Comparison of ENCODE assay signal across 17 cellular contexts in genomic region chr11:2325719-2326118, GRCh38. TPM values are rescaled to one million over a fixed set of nuclear protein-coding genes. Genes with fewer than 3 reads are reported as not detected.
DNase-seq lines count a peak whose midpoint lies in the region; ATAC-seq, FAIRE-seq and TF ChIP-seq lines count a peak whose summit lies in the region.
"Had no signal": no experiment of that assay in that cellular context is flagged by ENCODE, and none has a peak within 500 bp of the region (broad histone marks: within the 10 kb centered on the region; RNA-seq: fewer than 3 reads in every experiment).

No MANE protein-coding gene starts in this region.

- H3K9me2 ChIP-seq in HCT116 (ENCODE audit: insufficient read depth): no peaks in the 10 kb centered on the region

- H4K20me1 ChIP-seq in HCT116 (ENCODE audit: insufficient read depth): no peaks in the 10 kb centered on the region

- no peak for TF ChIP-seq RAD21 in HCT116 (IDR thresholded peaks at IDR 0.05; ENCODE audit: low read depth)

- H3K36me3 Mint-ChIP-seq in activated T-helper 17 cell treated with anti-CD3 and anti-CD28 coated beads, Interleukin-2, amount 50 U/mL, for 72 hours (ENCODE audit: low read depth): no peaks in the 10 kb centered on the region
- H3K36me3 Mint-ChIP-seq: activated naive CD4-positive, alpha-beta T cell treated with anti-CD3 and anti-CD28 coated beads, Interleukin-2, amount 50 U/mL, for 24 hours; naive thymus-derived CD8-positive, alpha-beta T cell had no signal

- no peaks in the 10 kb centered on the region for H3K79me2 ChIP-seq in HCT116 (ENCODE audit: insufficient read depth, low read length)

- no peak overlapping the region for H3K4me2 ChIP-seq in HCT116 (ENCODE audit: low read length)

- no peak overlapping the region for H3K9ac ChIP-seq in HCT116 (ENCODE audit: low read length)

- peaks cover 25% of the 10 kb centered on the region for H3K27me3 Mint-ChIP-seq in activated T-helper 17 cell treated with anti-CD3 and anti-CD28 coated beads, Interleukin-2, amount 50 U/mL, for 72 hours

- H3K4me3 ChIP-seq in HCT116 (replicated peaks in 1 of 2; ENCODE audit: low read depth in 1 of 2, low read length in 2 of 2) (no peak overlapping the region), gastroesophageal sphincter (no peak overlapping the region), prostate gland (no peak overlapping the region)
- H3K4me3 ChIP-seq: coronary artery, HAP-1 had no signal

- TF ChIP-seq POLR2A in HCT116 (IDR thresholded peaks at IDR 0.05; ENCODE audit: borderline replicate concordance, extremely low read depth, insufficient read depth, insufficient read length) (no peak), gastroesophageal sphincter (IDR thresholded peaks at IDR 0.05) (no peak), prostate gland (IDR thresholded peaks at IDR 0.05) (no peak)

- H3K36me3 ChIP-seq in HCT116 (ENCODE audit: control insufficient read depth in 1 of 2, insufficient read depth in 2 of 2, low read length in 2 of 2) (no peaks in the 10 kb centered on the region), gastroesophageal sphincter (no peaks in the 10 kb centered on the region), prostate gland (no peaks in the 10 kb centered on the region)
- H3K36me3 ChIP-seq: HAP-1 had no signal

- WGBS in gastroesophageal sphincter (ENCODE audit: low coverage in 1 of 2), 2 donors: 40 to 90% methylated on average over 2 of the region's 2 CpGs
- 18% methylated on average over 2 of the region's 2 CpGs for WGBS in prostate gland

- H3K4me1 Mint-ChIP-seq in activated T-helper 17 cell treated with anti-CD3 and anti-CD28 coated beads, Interleukin-2, amount 50 U/mL, for 72 hours: no peaks in the 10 kb centered on the region
- H3K4me1 Mint-ChIP-seq: activated naive CD4-positive, alpha-beta T cell treated with anti-CD3 and anti-CD28 coated beads, Interleukin-2, amount 50 U/mL, for 24 hours had no signal

- H3K4me1 ChIP-seq in HCT116 (ENCODE audit: control insufficient read depth in 1 of 2, insufficient read depth in 2 of 2, low read length in 2 of 2) (peaks cover 0 to 6% of the 10 kb centered on the region in 2 experiments; a peak in 2 of 4 replicates), gastroesophageal sphincter (peaks cover 0 to 3% (median 0%) of the 10 kb centered on the region in 3 donors), prostate gland (replicated peaks) (no peaks in the 10 kb centered on the region)

- ATAC-seq in HCT116: 0 out of 2 replicates have a peak, but pooled peaks have one; percentile 47
- ATAC-seq in gastroesophageal sphincter: peak; percentile 46
- no peak for ATAC-seq in activated T-helper 17 cell treated with anti-CD3 and anti-CD28 coated beads, Interleukin-2, amount 50 U/mL, for 72 hours (replicated peaks)
- ATAC-seq in GM18511 (IDR thresholded peaks at IDR 0.05; ENCODE audit: unreplicated experiment): no peak
- ATAC-seq: naive thymus-derived CD8-positive, alpha-beta T cell had no signal

- H3K27me3 ChIP-seq in HCT116 (ENCODE audit: insufficient read depth, low read length) (0 out of 2 replicates have a peak, but pooled peaks cover 3% of the 10 kb centered on the region), gastroesophageal sphincter (no peaks in the 10 kb centered on the region), prostate gland (replicated peaks; ENCODE audit: insufficient read depth) (no peaks in the 10 kb centered on the region)

- H3K9me3 ChIP-seq in HCT116 (ENCODE audit: control insufficient read depth in 1 of 2, insufficient read depth in 1 of 2, low read depth in 1 of 2, low read length in 2 of 2) (no peaks in the 10 kb centered on the region; a peak in 1 of 4 replicates), gastroesophageal sphincter (no peaks in the 10 kb centered on the region), prostate gland (no peaks in the 10 kb centered on the region)

- FAIRE-seq in RCC 7860 (lab: Jason Lieb, UNC): no peak
- FAIRE-seq: G401.6, TTC549 had no signal

- RAD21 ChIA-PET in HCT116 (lab: Charles Lee; ENCODE audit: low non-redundant PET in 1 of 2, low total read pairs in 2 of 2, uncharacterized antibody in 2 of 2, unreplicated experiment in 2 of 2): no interaction called here

- no peak overlapping the region for H3K27ac Mint-ChIP-seq in activated T-helper 17 cell treated with anti-CD3 and anti-CD28 coated beads, Interleukin-2, amount 50 U/mL, for 72 hours
- H3K27ac Mint-ChIP-seq: activated naive CD4-positive, alpha-beta T cell treated with anti-CD3 and anti-CD28 coated beads, Interleukin-2, amount 50 U/mL, for 24 hours had no signal

- CTCF ChIA-PET in HCT116 (lab: Charles Lee): interaction anchor here (1.0 kb wide), 1 partner anchor 20 kb away, joined by 4 read pairs; no protein-coding TSS in a partner anchor

- TF ChIP-seq CTCF in HCT116 (IDR thresholded peaks at IDR 0.05 in 2 of 3, conservative IDR thresholded peaks at IDR 0.05 in 1 of 3; ENCODE audit: borderline replicate concordance in 1 of 3, insufficient read depth in 1 of 3, low read depth in 2 of 3, low read length in 2 of 3) (no peak), gastroesophageal sphincter (IDR thresholded peaks at IDR 0.05) (no peak), prostate gland (IDR thresholded peaks at IDR 0.05) (no peak)

- BruUV-seq in HCT116 (replicated peaks; lab: Mats Ljungman, UMichigan): no TSS peak

- H2AFZ ChIP-seq in HCT116 (ENCODE audit: low read depth, low read length, poor library complexity, severe bottlenecking): no peak overlapping the region

- POLR2A ChIA-PET in HCT116 (lab: Charles Lee): no interaction called here

- TF ChIP-seq EP300 in gastroesophageal sphincter (IDR thresholded peaks at IDR 0.05): no peak

- intact Hi-C loops in HCT116 (cut with micrococcal nuclease): no loop called here
- intact Hi-C loops in prostate gland (cut with DNase I): no loop called here

- DNase-seq in HCT116 (ENCODE audit: low read depth, low spot score) (no peak), astrocyte of the hippocampus (ENCODE audit: low read depth, low spot score) (peak; percentile 61), prostate gland (ENCODE audit: low spot score) (peak; percentile 89), occipital lobe (lab: John Stamatoyannopoulos, UW) (no peak), RCC 7860 (ENCODE audit: low spot score) (no peak)
- DNase-seq: activated CD8-positive, alpha-beta memory T cell treated with anti-CD3 and anti-CD28 coated beads for 24 hours; naive thymus-derived CD8-positive, alpha-beta T cell; NCI-H146; NCI-H510A treated with DMSO at 0.1 percent for 48 hours had no signal

- H3K27ac ChIP-seq in HCT116 (ENCODE audit: low read depth, low read length) (no peak overlapping the region), gastroesophageal sphincter (no peak overlapping the region), prostate gland (peak overlapping the region; percentile 46 to 50)
- H3K27ac ChIP-seq: coronary artery had no signal

- H3K9me3 Mint-ChIP-seq in activated T-helper 17 cell treated with anti-CD3 and anti-CD28 coated beads, Interleukin-2, amount 50 U/mL, for 72 hours: peaks cover 6% of the 10 kb centered on the region
- H3K9me3 Mint-ChIP-seq: activated naive CD4-positive, alpha-beta T cell treated with anti-CD3 and anti-CD28 coated beads, Interleukin-2, amount 50 U/mL, for 24 hours had no signal

- H3K4me3 Mint-ChIP-seq in activated T-helper 17 cell treated with anti-CD3 and anti-CD28 coated beads, Interleukin-2, amount 50 U/mL, for 72 hours: no peak overlapping the region
- H3K4me3 Mint-ChIP-seq: activated naive CD4-positive, alpha-beta T cell treated with anti-CD3 and anti-CD28 coated beads, Interleukin-2, amount 50 U/mL, for 24 hours; naive thymus-derived CD8-positive, alpha-beta T cell had no signal

TF ChIP-seq in HCT116, 20 proteins besides CTCF, POLR2A, EP300 and RAD21 (continues in another document):
- TF ChIP-seq TCF7L2 (IDR thresholded peaks at IDR 0.05; ENCODE audit: borderline replicate concordance, extremely low read depth, insufficient read depth, insufficient read length): no peak

RNA-seq across cellular contexts. Expression of gene TSPAN32, which starts 23.9 kb away (rescaled TPM):
- total RNA-seq in HCT116 (2021; ENCODE audit: unreplicated experiment): not detected
- not detected in 2 replicates for polyA plus RNA-seq in HCT116 (2012)
- total RNA-seq in gastroesophageal sphincter: 1 to 10 TPM in 2 of 4 donors, under 1 TPM in 1, not detected in 1; 0.62 to 3.6 (median 3.6) TPM
- total RNA-seq in prostate gland: not detected
- total RNA-seq in occipital lobe: not detected
- 10 to 100 TPM in 1 of 2 donors, 1 to 10 TPM in 1; 8.1 to 14.8 TPM for total RNA-seq in activated T-helper 17 cell treated with anti-CD3 and anti-CD28 coated beads, Interleukin-2, amount 50 U/mL, for 72 hours

RNA-seq across cellular contexts. Expression of gene C11orf21, which starts 24.0 kb away (rescaled TPM):
- not detected for total RNA-seq in HCT116 (2021; ENCODE audit: unreplicated experiment)
- polyA plus RNA-seq in HCT116 (2012): not detected in 2 replicates
- total RNA-seq in gastroesophageal sphincter: under 1 TPM; 0.15 to 0.78 (median 0.42) TPM
- under 1 TPM in 1 of 2 donors, not detected in 1; 0.85 TPM for total RNA-seq in prostate gland
- 0.16 TPM for total RNA-seq in occipital lobe
- total RNA-seq in activated T-helper 17 cell treated with anti-CD3 and anti-CD28 coated beads, Interleukin-2, amount 50 U/mL, for 72 hours: 10 to 100 TPM in 1 of 2 donors, 1 to 10 TPM in 1; 8.4 to 24.6 TPM

RNA-seq across cellular contexts. Expression of gene CD81, which starts 51.4 kb away (rescaled TPM):
- 296 TPM for total RNA-seq in HCT116 (2021; ENCODE audit: unreplicated experiment)
- 454 and 578 TPM in 2 replicates for polyA plus RNA-seq in HCT116 (2012)
- 100 to 1,000 TPM; 327 to 576 (median 541) TPM for total RNA-seq in gastroesophageal sphincter
- 100 to 1,000 TPM; 472 to 927 TPM for total RNA-seq in prostate gland
- total RNA-seq in occipital lobe: 69.4 TPM
- 100 to 1,000 TPM; 147 to 170 TPM for total RNA-seq in activated T-helper 17 cell treated with anti-CD3 and anti-CD28 coated beads, Interleukin-2, amount 50 U/mL, for 72 hours

RNA-seq across cellular contexts. Expression of gene ASCL2, which starts 55.3 kb away (rescaled TPM):
- not detected for total RNA-seq in HCT116 (2021; ENCODE audit: unreplicated experiment)
- not detected in 2 replicates for polyA plus RNA-seq in HCT116 (2012)
- total RNA-seq in gastroesophageal sphincter: under 1 TPM in 1 of 4 donors, not detected in 3; 0.27 TPM
- 1 to 10 TPM; 3.9 to 7.9 TPM for total RNA-seq in prostate gland
- total RNA-seq in occipital lobe: 1.4 TPM
- 1 to 10 TPM; 1.2 to 5.1 TPM for total RNA-seq in activated T-helper 17 cell treated with anti-CD3 and anti-CD28 coated beads, Interleukin-2, amount 50 U/mL, for 72 hours

Comparison
In these comparisons a context has a peak if more than half of its experiments do, and no peak if none do; other contexts are left out.
1. ATAC-seq: peak in HCT116 (single experiment) and gastroesophageal sphincter (single experiment); none in activated T-helper 17 cell treated with anti-CD3 and anti-CD28 coated beads, Interleukin-2, amount 50 U/mL, for 72 hours (single experiment) and GM18511 (single experiment).
2. DNase-seq: peak in astrocyte of the hippocampus (single experiment) and prostate gland (single experiment); none in HCT116 (single experiment), occipital lobe (single experiment) and RCC 7860 (single experiment).
3. H3K27ac ChIP-seq: peak in prostate gland (2 of 2); none in HCT116 (single experiment) and gastroesophageal sphincter (0 of 4).